Comparison of ENCODE assay signal across 1 cellular context in the genomic region with DNA sequence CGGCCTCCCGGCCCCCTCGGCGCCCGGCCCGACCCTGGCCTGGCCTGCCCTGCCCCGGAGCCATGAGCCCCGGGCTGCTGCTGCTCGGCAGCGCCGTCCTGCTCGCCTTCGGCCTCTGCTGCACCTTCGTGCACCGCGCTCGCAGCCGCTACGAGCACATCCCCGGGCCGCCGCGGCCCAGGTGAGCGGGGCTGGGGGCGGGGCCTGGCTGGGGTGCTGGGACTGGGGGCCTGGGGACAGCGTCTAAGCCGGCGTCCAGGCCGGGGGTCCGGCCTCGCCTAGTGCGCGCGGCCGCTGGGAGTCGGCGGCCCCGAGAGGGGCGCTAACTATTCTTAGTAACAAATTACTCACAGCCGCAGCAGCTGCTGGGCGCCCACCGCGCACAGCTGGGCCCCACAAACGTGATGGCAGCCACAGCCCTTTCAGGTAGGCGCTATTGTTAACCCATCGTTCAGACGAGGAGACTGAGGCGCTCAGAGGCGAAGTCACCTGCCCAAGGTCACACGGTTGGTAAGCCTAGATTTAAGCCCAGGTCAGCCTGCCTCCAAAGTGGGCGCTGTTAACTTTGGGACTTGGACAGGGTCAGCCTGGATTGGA.
TF ChIP-seq lines count a peak whose summit lies in the region.

No MANE protein-coding gene starts in this region.

TF ChIP-seq in GM12878, 131 proteins besides CTCF, POLR2A, EP300 and RAD21 (continued from another document):
- TF ChIP-seq, protein P1, sequence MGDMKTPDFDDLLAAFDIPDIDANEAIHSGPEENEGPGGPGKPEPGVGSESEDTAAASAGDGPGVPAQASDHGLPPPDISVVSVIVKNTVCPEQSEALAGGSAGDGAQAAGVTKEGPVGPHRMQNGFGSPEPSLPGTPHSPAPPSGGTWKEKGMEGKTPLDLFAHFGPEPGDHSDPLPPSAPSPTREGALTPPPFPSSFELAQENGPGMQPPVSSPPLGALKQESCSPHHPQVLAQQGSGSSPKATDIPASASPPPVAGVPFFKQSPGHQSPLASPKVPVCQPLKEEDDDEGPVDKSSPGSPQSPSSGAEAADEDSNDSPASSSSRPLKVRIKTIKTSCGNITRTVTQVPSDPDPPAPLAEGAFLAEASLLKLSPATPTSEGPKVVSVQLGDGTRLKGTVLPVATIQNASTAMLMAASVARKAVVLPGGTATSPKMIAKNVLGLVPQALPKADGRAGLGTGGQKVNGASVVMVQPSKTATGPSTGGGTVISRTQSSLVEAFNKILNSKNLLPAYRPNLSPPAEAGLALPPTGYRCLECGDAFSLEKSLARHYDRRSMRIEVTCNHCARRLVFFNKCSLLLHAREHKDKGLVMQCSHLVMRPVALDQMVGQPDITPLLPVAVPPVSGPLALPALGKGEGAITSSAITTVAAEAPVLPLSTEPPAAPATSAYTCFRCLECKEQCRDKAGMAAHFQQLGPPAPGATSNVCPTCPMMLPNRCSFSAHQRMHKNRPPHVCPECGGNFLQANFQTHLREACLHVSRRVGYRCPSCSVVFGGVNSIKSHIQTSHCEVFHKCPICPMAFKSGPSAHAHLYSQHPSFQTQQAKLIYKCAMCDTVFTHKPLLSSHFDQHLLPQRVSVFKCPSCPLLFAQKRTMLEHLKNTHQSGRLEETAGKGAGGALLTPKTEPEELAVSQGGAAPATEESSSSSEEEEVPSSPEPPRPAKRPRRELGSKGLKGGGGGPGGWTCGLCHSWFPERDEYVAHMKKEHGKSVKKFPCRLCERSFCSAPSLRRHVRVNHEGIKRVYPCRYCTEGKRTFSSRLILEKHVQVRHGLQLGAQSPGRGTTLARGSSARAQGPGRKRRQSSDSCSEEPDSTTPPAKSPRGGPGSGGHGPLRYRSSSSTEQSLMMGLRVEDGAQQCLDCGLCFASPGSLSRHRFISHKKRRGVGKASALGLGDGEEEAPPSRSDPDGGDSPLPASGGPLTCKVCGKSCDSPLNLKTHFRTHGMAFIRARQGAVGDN (IDR thresholded peaks at IDR 0.05), result 0 out of 2 replicates have a peak, but pooled peaks have one; percentile 25
- TF ChIP-seq TCF12 (IDR thresholded peaks at IDR 0.05; ENCODE audit: low read depth, low read length) (0 out of 2 replicates have a peak, but pooled peaks have one; percentile 47), BACH1 (IDR thresholded peaks at IDR 0.05; ENCODE audit: borderline replicate concordance) (0 out of 2 replicates have a peak, but pooled peaks have one; percentile 23), LARP7 (IDR thresholded peaks at IDR 0.05) (0 out of 2 replicates have a peak, but pooled peaks have one; percentile 50), ETV6 (conservative IDR thresholded peaks at IDR 0.05 in 1 of 2, IDR thresholded peaks at IDR 0.05 in 1 of 2; ENCODE audit: borderline replicate concordance in 1 of 2, low read depth in 1 of 2) (no peak), HDAC6 (IDR thresholded peaks at IDR 0.05; ENCODE audit: unreplicated experiment) (no peak), DPF2 (IDR thresholded peaks at IDR 0.05) (peak; percentile 11; the same call in 1 of the 2 replicates), YBX1 (IDR thresholded peaks at IDR 0.05) (no peak)
- TF ChIP-seq, protein P2, sequence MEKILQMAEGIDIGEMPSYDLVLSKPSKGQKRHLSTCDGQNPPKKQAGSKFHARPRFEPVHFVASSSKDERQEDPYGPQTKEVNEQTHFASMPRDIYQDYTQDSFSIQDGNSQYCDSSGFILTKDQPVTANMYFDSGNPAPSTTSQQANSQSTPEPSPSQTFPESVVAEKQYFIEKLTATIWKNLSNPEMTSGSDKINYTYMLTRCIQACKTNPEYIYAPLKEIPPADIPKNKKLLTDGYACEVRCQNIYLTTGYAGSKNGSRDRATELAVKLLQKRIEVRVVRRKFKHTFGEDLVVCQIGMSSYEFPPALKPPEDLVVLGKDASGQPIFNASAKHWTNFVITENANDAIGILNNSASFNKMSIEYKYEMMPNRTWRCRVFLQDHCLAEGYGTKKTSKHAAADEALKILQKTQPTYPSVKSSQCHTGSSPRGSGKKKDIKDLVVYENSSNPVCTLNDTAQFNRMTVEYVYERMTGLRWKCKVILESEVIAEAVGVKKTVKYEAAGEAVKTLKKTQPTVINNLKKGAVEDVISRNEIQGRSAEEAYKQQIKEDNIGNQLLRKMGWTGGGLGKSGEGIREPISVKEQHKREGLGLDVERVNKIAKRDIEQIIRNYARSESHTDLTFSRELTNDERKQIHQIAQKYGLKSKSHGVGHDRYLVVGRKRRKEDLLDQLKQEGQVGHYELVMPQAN (conservative IDR thresholded peaks at IDR 0.05), result peak; percentile 27; the same call in 1 of the 2 replicates
